1 cellular context compared by ENCODE assay signal in genomic region chr1:2395245-2395644, GRCh38.
TF ChIP-seq lines count a peak whose summit lies in the region.

No MANE protein-coding gene starts in this region.

TF ChIP-seq in WTC11, 78 proteins besides CTCF, POLR2A, EP300 and RAD21 (continued from another document):
- no peak for TF ChIP-seq ARID4B (CRISPR knock-in tag; IDR thresholded peaks at IDR 0.05; ENCODE audit: borderline replicate concordance)
TF ChIP-seq in WTC11: peak in this region for 0.
